1 cellular context compared by ENCODE assay signal in the genomic region with DNA sequence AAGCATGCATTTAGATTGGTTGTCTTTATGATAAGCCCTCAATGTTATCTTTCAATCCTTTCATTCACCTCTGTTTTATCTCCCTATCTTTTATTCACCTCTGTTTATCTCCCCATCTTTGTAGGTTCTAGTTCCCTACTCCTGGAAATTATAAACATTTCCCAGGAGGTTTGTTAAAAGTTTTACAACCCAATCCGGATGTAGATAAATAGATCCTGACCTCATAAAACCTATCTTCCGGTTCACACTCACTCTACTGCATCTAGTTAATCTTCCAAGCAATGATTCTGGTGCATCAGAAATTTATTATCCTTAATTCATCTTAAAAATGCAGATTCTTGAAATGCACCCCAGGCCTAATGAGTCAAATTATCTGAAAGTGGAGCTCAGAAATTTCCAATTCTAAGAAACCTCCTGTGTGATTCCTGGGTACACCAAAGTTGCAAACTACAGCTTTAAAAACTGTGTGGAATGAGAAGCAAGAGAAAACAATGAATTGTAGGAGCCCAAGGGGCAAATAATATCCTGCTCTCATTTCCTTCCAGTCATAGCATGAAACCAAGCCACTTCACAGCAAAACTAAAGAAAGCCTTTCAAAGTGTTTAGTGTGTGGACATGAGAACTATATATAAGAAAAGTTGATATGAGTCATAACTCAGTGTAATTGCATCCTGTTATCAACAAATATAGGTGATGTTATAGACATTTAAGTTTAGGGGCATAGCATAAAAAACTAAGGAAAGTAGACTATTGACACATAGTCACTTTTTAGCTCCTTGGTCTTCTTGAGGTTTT.
TF ChIP-seq lines count a peak whose summit lies in the region.

No MANE protein-coding gene starts in this region.

TF ChIP-seq in GM12878, 131 proteins besides CTCF, POLR2A, EP300 and RAD21 (continued from another document):
- TF ChIP-seq, protein P1, sequence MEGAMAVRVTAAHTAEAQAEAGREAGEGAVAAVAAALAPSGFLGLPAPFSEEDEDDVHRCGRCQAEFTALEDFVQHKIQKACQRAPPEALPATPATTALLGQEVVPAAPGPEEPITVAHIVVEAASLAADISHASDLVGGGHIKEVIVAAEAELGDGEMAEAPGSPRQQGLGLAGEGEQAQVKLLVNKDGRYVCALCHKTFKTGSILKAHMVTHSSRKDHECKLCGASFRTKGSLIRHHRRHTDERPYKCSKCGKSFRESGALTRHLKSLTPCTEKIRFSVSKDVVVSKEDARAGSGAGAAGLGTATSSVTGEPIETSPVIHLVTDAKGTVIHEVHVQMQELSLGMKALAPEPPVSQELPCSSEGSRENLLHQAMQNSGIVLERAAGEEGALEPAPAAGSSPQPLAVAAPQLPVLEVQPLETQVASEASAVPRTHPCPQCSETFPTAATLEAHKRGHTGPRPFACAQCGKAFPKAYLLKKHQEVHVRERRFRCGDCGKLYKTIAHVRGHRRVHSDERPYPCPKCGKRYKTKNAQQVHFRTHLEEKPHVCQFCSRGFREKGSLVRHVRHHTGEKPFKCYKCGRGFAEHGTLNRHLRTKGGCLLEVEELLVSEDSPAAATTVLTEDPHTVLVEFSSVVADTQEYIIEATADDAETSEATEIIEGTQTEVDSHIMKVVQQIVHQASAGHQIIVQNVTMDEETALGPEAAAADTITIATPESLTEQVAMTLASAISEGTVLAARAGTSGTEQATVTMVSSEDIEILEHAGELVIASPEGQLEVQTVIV (IDR thresholded peaks at IDR 0.05; ENCODE audit: borderline replicate concordance, partially characterized antibody): no peak
- TF ChIP-seq SMAD1 (IDR thresholded peaks at IDR 0.05; ENCODE audit: low read depth, partially characterized antibody): no peak
- no peak for TF ChIP-seq SMC3 (IDR thresholded peaks at IDR 0.05; ENCODE audit: borderline replicate concordance, low read length)
- TF ChIP-seq, protein P2, sequence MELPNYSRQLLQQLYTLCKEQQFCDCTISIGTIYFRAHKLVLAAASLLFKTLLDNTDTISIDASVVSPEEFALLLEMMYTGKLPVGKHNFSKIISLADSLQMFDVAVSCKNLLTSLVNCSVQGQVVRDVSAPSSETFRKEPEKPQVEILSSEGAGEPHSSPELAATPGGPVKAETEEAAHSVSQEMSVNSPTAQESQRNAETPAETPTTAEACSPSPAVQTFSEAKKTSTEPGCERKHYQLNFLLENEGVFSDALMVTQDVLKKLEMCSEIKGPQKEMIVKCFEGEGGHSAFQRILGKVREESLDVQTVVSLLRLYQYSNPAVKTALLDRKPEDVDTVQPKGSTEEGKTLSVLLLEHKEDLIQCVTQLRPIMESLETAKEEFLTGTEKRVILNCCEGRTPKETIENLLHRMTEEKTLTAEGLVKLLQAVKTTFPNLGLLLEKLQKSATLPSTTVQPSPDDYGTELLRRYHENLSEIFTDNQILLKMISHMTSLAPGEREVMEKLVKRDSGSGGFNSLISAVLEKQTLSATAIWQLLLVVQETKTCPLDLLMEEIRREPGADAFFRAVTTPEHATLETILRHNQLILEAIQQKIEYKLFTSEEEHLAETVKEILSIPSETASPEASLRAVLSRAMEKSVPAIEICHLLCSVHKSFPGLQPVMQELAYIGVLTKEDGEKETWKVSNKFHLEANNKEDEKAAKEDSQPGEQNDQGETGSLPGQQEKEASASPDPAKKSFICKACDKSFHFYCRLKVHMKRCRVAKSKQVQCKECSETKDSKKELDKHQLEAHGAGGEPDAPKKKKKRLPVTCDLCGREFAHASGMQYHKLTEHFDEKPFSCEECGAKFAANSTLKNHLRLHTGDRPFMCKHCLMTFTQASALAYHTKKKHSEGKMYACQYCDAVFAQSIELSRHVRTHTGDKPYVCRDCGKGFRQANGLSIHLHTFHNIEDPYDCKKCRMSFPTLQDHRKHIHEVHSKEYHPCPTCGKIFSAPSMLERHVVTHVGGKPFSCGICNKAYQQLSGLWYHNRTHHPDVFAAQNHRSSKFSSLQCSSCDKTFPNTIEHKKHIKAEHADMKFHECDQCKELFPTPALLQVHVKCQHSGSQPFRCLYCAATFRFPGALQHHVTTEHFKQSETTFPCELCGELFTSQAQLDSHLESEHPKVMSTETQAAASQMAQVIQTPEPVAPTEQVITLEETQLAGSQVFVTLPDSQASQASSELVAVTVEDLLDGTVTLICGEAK (IDR thresholded peaks at IDR 0.05; ENCODE audit: borderline replicate concordance): no peak
- TF ChIP-seq RUNX3 (IDR thresholded peaks at IDR 0.05; ENCODE audit: low read length): peak; percentile 51
- no peak for TF ChIP-seq TCF12 (IDR thresholded peaks at IDR 0.05; ENCODE audit: low read depth, low read length)
- peak; percentile 86 for TF ChIP-seq TCF7 (IDR thresholded peaks at IDR 0.05; ENCODE audit: borderline replicate concordance)
- TF ChIP-seq HDAC2 (IDR thresholded peaks at IDR 0.05): no peak
- TF ChIP-seq, protein P3, sequence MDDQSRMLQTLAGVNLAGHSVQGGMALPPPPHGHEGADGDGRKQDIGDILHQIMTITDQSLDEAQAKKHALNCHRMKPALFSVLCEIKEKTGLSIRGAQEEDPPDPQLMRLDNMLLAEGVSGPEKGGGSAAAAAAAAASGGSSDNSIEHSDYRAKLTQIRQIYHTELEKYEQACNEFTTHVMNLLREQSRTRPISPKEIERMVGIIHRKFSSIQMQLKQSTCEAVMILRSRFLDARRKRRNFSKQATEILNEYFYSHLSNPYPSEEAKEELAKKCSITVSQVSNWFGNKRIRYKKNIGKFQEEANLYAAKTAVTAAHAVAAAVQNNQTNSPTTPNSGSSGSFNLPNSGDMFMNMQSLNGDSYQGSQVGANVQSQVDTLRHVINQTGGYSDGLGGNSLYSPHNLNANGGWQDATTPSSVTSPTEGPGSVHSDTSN (IDR thresholded peaks at IDR 0.05; ENCODE audit: insufficient replicate concordance, low read depth, low read length): no peak
- TF ChIP-seq SIN3A (IDR thresholded peaks at IDR 0.05; ENCODE audit: low read depth, low read length): no peak
- TF ChIP-seq, protein P4, sequence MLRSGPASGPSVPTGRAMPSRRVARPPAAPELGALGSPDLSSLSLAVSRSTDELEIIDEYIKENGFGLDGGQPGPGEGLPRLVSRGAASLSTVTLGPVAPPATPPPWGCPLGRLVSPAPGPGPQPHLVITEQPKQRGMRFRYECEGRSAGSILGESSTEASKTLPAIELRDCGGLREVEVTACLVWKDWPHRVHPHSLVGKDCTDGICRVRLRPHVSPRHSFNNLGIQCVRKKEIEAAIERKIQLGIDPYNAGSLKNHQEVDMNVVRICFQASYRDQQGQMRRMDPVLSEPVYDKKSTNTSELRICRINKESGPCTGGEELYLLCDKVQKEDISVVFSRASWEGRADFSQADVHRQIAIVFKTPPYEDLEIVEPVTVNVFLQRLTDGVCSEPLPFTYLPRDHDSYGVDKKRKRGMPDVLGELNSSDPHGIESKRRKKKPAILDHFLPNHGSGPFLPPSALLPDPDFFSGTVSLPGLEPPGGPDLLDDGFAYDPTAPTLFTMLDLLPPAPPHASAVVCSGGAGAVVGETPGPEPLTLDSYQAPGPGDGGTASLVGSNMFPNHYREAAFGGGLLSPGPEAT (IDR thresholded peaks at IDR 0.05; ENCODE audit: low read depth): no peak
- no peak for TF ChIP-seq CHD4 (IDR thresholded peaks at IDR 0.05)
- no peak for TF ChIP-seq EZH2 (IDR thresholded peaks at IDR 0.05; ENCODE audit: borderline replicate concordance, control insufficient read depth, low read depth, low read length)
- TF ChIP-seq NFIC (IDR thresholded peaks at IDR 0.05; ENCODE audit: low read depth, low read length): peak; percentile 70
- TF ChIP-seq MYB (IDR thresholded peaks at IDR 0.05; ENCODE audit: borderline replicate concordance, low read depth, low read length): no peak
- no peak for TF ChIP-seq TCF3 (IDR thresholded peaks at IDR 0.05; ENCODE audit: borderline replicate concordance, insufficient read depth, low read depth, low read length)
- TF ChIP-seq HDGF (IDR thresholded peaks at IDR 0.05): no peak
- TF ChIP-seq, protein P5, sequence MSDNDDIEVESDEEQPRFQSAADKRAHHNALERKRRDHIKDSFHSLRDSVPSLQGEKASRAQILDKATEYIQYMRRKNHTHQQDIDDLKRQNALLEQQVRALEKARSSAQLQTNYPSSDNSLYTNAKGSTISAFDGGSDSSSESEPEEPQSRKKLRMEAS (IDR thresholded peaks at IDR 0.05; ENCODE audit: low read depth, low read length): no peak
- peak; percentile 84 for TF ChIP-seq JUNB (IDR thresholded peaks at IDR 0.05)
- TF ChIP-seq, protein P6, sequence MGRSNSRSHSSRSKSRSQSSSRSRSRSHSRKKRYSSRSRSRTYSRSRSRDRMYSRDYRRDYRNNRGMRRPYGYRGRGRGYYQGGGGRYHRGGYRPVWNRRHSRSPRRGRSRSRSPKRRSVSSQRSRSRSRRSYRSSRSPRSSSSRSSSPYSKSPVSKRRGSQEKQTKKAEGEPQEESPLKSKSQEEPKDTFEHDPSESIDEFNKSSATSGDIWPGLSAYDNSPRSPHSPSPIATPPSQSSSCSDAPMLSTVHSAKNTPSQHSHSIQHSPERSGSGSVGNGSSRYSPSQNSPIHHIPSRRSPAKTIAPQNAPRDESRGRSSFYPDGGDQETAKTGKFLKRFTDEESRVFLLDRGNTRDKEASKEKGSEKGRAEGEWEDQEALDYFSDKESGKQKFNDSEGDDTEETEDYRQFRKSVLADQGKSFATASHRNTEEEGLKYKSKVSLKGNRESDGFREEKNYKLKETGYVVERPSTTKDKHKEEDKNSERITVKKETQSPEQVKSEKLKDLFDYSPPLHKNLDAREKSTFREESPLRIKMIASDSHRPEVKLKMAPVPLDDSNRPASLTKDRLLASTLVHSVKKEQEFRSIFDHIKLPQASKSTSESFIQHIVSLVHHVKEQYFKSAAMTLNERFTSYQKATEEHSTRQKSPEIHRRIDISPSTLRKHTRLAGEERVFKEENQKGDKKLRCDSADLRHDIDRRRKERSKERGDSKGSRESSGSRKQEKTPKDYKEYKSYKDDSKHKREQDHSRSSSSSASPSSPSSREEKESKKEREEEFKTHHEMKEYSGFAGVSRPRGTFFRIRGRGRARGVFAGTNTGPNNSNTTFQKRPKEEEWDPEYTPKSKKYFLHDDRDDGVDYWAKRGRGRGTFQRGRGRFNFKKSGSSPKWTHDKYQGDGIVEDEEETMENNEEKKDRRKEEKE (IDR thresholded peaks at IDR 0.05): no peak
- TF ChIP-seq, protein P7, sequence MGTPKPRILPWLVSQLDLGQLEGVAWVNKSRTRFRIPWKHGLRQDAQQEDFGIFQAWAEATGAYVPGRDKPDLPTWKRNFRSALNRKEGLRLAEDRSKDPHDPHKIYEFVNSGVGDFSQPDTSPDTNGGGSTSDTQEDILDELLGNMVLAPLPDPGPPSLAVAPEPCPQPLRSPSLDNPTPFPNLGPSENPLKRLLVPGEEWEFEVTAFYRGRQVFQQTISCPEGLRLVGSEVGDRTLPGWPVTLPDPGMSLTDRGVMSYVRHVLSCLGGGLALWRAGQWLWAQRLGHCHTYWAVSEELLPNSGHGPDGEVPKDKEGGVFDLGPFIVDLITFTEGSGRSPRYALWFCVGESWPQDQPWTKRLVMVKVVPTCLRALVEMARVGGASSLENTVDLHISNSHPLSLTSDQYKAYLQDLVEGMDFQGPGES (IDR thresholded peaks at IDR 0.05): no peak
- no peak for TF ChIP-seq FOXK2 (IDR thresholded peaks at IDR 0.05)
- no peak for TF ChIP-seq HDAC6 (IDR thresholded peaks at IDR 0.05; ENCODE audit: unreplicated experiment)
- TF ChIP-seq, protein P8, sequence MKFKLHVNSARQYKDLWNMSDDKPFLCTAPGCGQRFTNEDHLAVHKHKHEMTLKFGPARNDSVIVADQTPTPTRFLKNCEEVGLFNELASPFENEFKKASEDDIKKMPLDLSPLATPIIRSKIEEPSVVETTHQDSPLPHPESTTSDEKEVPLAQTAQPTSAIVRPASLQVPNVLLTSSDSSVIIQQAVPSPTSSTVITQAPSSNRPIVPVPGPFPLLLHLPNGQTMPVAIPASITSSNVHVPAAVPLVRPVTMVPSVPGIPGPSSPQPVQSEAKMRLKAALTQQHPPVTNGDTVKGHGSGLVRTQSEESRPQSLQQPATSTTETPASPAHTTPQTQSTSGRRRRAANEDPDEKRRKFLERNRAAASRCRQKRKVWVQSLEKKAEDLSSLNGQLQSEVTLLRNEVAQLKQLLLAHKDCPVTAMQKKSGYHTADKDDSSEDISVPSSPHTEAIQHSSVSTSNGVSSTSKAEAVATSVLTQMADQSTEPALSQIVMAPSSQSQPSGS (IDR thresholded peaks at IDR 0.05; ENCODE audit: low read length): peak; percentile 59
- no peak for TF ChIP-seq ZNF274 (IDR thresholded peaks at IDR 0.05; ENCODE audit: insufficient read depth, insufficient read length)
- TF ChIP-seq, protein P9, sequence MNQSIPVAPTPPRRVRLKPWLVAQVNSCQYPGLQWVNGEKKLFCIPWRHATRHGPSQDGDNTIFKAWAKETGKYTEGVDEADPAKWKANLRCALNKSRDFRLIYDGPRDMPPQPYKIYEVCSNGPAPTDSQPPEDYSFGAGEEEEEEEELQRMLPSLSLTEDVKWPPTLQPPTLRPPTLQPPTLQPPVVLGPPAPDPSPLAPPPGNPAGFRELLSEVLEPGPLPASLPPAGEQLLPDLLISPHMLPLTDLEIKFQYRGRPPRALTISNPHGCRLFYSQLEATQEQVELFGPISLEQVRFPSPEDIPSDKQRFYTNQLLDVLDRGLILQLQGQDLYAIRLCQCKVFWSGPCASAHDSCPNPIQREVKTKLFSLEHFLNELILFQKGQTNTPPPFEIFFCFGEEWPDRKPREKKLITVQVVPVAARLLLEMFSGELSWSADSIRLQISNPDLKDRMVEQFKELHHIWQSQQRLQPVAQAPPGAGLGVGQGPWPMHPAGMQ (IDR thresholded peaks at IDR 0.05; ENCODE audit: borderline replicate concordance): no peak
- no peak for TF ChIP-seq SP1 (IDR thresholded peaks at IDR 0.05; ENCODE audit: low read depth, low read length)
